In genomic region chr11:123122852-123123251, GRCh38 we compare ENCODE assay signal across 15 cellular contexts.
DNase-seq lines count a peak whose midpoint lies in the region; ATAC-seq and TF ChIP-seq lines count a peak whose summit lies in the region.
"Had no signal": no experiment of that assay in that cellular context is flagged by ENCODE, and none has a peak within 500 bp of the region (broad histone marks: within the 10 kb centered on the region; RNA-seq: fewer than 3 reads in every experiment).

No MANE protein-coding gene starts in this region.

- intact Hi-C loops in mucosa of descending colon (cut with DNase I, micrococcal nuclease): no loop called here

- H3K9me3 ChIP-seq in endodermal cell (ENCODE audit: control insufficient read depth, low read length) (peaks cover 5% of the 10 kb centered on the region), mucosa of descending colon (no peaks in the 10 kb centered on the region)

- peak; percentile 62 for DNase-seq in RPMI7951 (ENCODE audit: low read depth)
- DNase-seq in endodermal cell: no peak
- DNase-seq in mucosa of descending colon: peak in 1 of 3 donors; percentile 24
- no peak for DNase-seq in type B pancreatic cell (ENCODE audit: extremely low spot score, unreplicated experiment)
- no peak for DNase-seq in stimulated activated naive CD4-positive, alpha-beta T cell treated with Interleukin-2 at 50 U/mL for 16 hours (lab: John Stamatoyannopoulos, UW)
- no peak for DNase-seq in activated CD8-positive, alpha-beta memory T cell treated with anti-CD3 and anti-CD28 coated beads, Interleukin-2, amount 50 U/mL, for 4 hours
- DNase-seq in effector CD4-positive, alpha-beta T cell: no peak
- DNase-seq: activated CD4-positive, alpha-beta T cell treated with anti-CD3 and anti-CD28 coated beads, Interleukin-2, amount 50 U/mL, for 4 hours; activated effector memory CD4-positive, alpha-beta T cell treated with anti-CD3 and anti-CD28 coated beads, Interleukin-2, amount 50 U/mL, for 16 hours; CD4-positive, CD25-positive, alpha-beta regulatory T cell; Karpas-422; NCI-H2081; nucleus accumbens; stimulated activated naive B cell treated with anti-CD40 and anti-IgM and Interleukin-4, amounts not matched to agents 10 μg/mL and 1 μg/mL and 100 μg/mL, for 72 hours had no signal

- peak overlapping the region; percentile 38 for H3K27ac ChIP-seq in endodermal cell (ENCODE audit: low read depth, low read length)

- TF ChIP-seq CTCF in endodermal cell (conservative IDR thresholded peaks at IDR 0.05) (no peak), mucosa of descending colon (IDR thresholded peaks at IDR 0.05) (no peak), type B pancreatic cell (conservative IDR thresholded peaks at IDR 0.05) (no peak)

- H3K27me3 Mint-ChIP-seq in endodermal cell (ENCODE audit: insufficient read depth) (no peaks in the 10 kb centered on the region), type B pancreatic cell (peaks cover 3% of the 10 kb centered on the region)

- no peak overlapping the region for H3K9ac ChIP-seq in endodermal cell (ENCODE audit: extremely low read depth, low read length, poor library complexity, severe bottlenecking)

- H3K27ac Mint-ChIP-seq in endodermal cell (peak overlapping the region; percentile 3), type B pancreatic cell (peak overlapping the region; percentile 9)
- H3K27ac Mint-ChIP-seq: CD4-positive, CD25-positive, alpha-beta regulatory T cell; stimulated activated naive B cell treated with anti-CD40 and anti-IgM and Interleukin-4, amounts not matched to agents 10 μg/mL and 1 μg/mL and 100 μg/mL, for 72 hours had no signal

- peaks cover 4% of the 10 kb centered on the region for H3K4me1 Mint-ChIP-seq in endodermal cell
- peaks cover 26% of the 10 kb centered on the region for H3K4me1 Mint-ChIP-seq in type B pancreatic cell (ENCODE audit: unreplicated experiment)

- H3K4me3 ChIP-seq in endodermal cell (ENCODE audit: low read length) (no peak overlapping the region), mucosa of descending colon (no peak overlapping the region)

- H3K36me3 Mint-ChIP-seq in endodermal cell (ENCODE audit: low read depth) (peaks cover 40% of the 10 kb centered on the region), type B pancreatic cell (peaks cover 7% of the 10 kb centered on the region)
- H3K36me3 Mint-ChIP-seq: stimulated activated naive B cell treated with anti-CD40 and anti-IgM and Interleukin-4, amounts not matched to agents 10 μg/mL and 1 μg/mL and 100 μg/mL, for 72 hours had no signal

- H3K4me3 Mint-ChIP-seq in endodermal cell: no peak overlapping the region
- no peak overlapping the region for H3K4me3 Mint-ChIP-seq in type B pancreatic cell
- H3K4me3 Mint-ChIP-seq: CD4-positive, CD25-positive, alpha-beta regulatory T cell; stimulated activated naive B cell treated with anti-CD40 and anti-IgM and Interleukin-4, amounts not matched to agents 10 μg/mL and 1 μg/mL and 100 μg/mL, for 72 hours had no signal

- H3K9me3 Mint-ChIP-seq in endodermal cell: peaks cover 2% of the 10 kb centered on the region
- H3K9me3 Mint-ChIP-seq in type B pancreatic cell: no peaks in the 10 kb centered on the region
- H3K9me3 Mint-ChIP-seq: stimulated activated naive B cell treated with anti-CD40 and anti-IgM and Interleukin-4, amounts not matched to agents 10 μg/mL and 1 μg/mL and 100 μg/mL, for 72 hours had no signal

- H3K4me1 ChIP-seq in endodermal cell (ENCODE audit: control insufficient read depth, insufficient read depth, low read length) (no peaks in the 10 kb centered on the region), mucosa of descending colon (ENCODE audit: low read depth) (peaks cover 3% of the 10 kb centered on the region)

- peaks cover 41% of the 10 kb centered on the region for H3K36me3 ChIP-seq in endodermal cell (ENCODE audit: control insufficient read depth, insufficient read depth, low read length)
- H3K36me3 ChIP-seq in mucosa of descending colon (ENCODE audit: low read depth): no peaks in the 10 kb centered on the region

- WGBS in endodermal cell (ENCODE audit: insufficient coverage in 1 of 2, insufficient read length in 1 of 2), 2 experiments: 95 to 97% methylated on average over 6 to 7 of the region's 7 CpGs

- peak; percentile 9 for ATAC-seq in mucosa of descending colon
- ATAC-seq in HG03045 (IDR thresholded peaks at IDR 0.05; ENCODE audit: unreplicated experiment): no peak
- ATAC-seq: stimulated activated naive B cell treated with anti-CD40 and anti-IgM and Interleukin-4, amounts not matched to agents 10 μg/mL and 1 μg/mL and 100 μg/mL, for 72 hours had no signal

- no peaks in the 10 kb centered on the region for H3K27me3 ChIP-seq in endodermal cell (ENCODE audit: control insufficient read depth, insufficient read depth, low read length, poor library complexity, severe bottlenecking)
